ENCODE assay signal across 1 cellular context in the genomic region with DNA sequence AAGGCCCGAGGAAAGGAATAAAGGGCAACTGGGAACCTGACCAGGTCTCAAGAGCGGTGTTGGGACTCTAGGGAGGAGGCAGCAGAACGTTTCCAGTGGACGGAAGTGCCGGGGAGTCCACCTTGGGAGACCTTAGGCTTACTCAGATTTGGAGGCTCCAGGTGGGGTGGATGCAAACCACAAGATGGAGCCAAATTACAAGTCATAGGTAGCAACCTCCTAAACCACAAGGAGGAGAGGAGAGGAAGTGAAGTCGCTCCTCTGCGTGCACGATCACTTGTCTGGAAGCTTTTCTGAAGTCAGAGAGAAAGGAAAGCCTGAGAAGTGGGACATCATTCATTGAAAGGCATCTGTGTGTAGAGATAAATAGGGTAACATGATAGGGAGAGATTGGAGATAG.
TF ChIP-seq lines count a peak whose summit lies in the region.

No MANE protein-coding gene starts in this region.

TF ChIP-seq in H1, 55 proteins besides CTCF, POLR2A, EP300 and RAD21:
- TF ChIP-seq PHF8 (conservative IDR thresholded peaks at IDR 0.05; ENCODE audit: low read depth, low read length) (no peak), NANOG (IDR thresholded peaks at IDR 0.05; ENCODE audit: insufficient read depth, low read depth, low read length, poor library complexity, severe bottlenecking) (no peak), SP2 (IDR thresholded peaks at IDR 0.05; ENCODE audit: low read length) (no peak), YY1 (IDR thresholded peaks at IDR 0.05; ENCODE audit: low read depth, low read length) (0 out of 2 replicates have a peak, but pooled peaks have one; percentile 27), TAF7 (optimal IDR thresholded peaks at IDR 0.05; ENCODE audit: borderline replicate concordance, low read depth, low read length) (no peak), RFX5 (IDR thresholded peaks at IDR 0.05; ENCODE audit: borderline replicate concordance, low read depth, low read length) (peak; percentile 56; the same call in 1 of the 2 replicates), SIN3A (conservative IDR thresholded peaks at IDR 0.05 in 1 of 2, IDR thresholded peaks at IDR 0.05 in 1 of 2; ENCODE audit: low read depth in 1 of 2, low read length in 2 of 2) (peak in 1 of 2 experiments; percentile 55; a peak in 1 of 4 replicates)
